Comparison of ENCODE assay signal across 1 cellular context in genomic region chr17:16853661-16854320, GRCh38.
TF ChIP-seq lines count a peak whose summit lies in the region.

No MANE protein-coding gene starts in this region.

TF ChIP-seq in H1, 55 proteins besides CTCF, POLR2A, EP300 and RAD21:
- TF ChIP-seq JUND (IDR thresholded peaks at IDR 0.05; ENCODE audit: low read length) (no peak), ZNF274 (IDR thresholded peaks at IDR 0.05; ENCODE audit: borderline replicate concordance, extremely low read depth, low read length) (no peak), SP1 (IDR thresholded peaks at IDR 0.05; ENCODE audit: low read depth, low read length) (no peak), SUZ12 (IDR thresholded peaks at IDR 0.05; ENCODE audit: low read length) (no peak), EGR1 (IDR thresholded peaks at IDR 0.05; ENCODE audit: borderline replicate concordance, low read depth, low read length) (no peak), HDAC6 (IDR thresholded peaks at IDR 0.05; ENCODE audit: low read depth, low read length) (no peak), YY1 (IDR thresholded peaks at IDR 0.05; ENCODE audit: low read depth, low read length) (no peak), CEBPB (IDR thresholded peaks at IDR 0.05; ENCODE audit: low read depth, low read length) (no peak), MAFK (IDR thresholded peaks at IDR 0.05; ENCODE audit: low read depth, low read length) (no peak), POLR2AphosphoS5 (IDR thresholded peaks at IDR 0.05; ENCODE audit: low read depth, low read length) (no peak), POU5F1 (IDR thresholded peaks at IDR 0.05; ENCODE audit: low read depth, low read length) (no peak), ASH2L (IDR thresholded peaks at IDR 0.05; ENCODE audit: low read length) (no peak), TCF12 (IDR thresholded peaks at IDR 0.05; ENCODE audit: low read depth, low read length) (no peak), RBBP5 (IDR thresholded peaks at IDR 0.05; ENCODE audit: borderline replicate concordance, low read depth, low read length) (no peak), SRF (IDR thresholded peaks at IDR 0.05; ENCODE audit: low read depth, low read length) (no peak), RXRA (IDR thresholded peaks at IDR 0.05; ENCODE audit: insufficient read depth, low read depth, low read length) (no peak), SP2 (IDR thresholded peaks at IDR 0.05; ENCODE audit: low read length) (no peak), KDM4A (IDR thresholded peaks at IDR 0.05; ENCODE audit: low read depth, low read length, severe bottlenecking) (no peak)
